ENCODE assay signal across 21 cellular contexts in genomic region chr5:80369521-80369920, GRCh38. TPM values are rescaled to one million over a fixed set of nuclear protein-coding genes. Genes with fewer than 3 reads are reported as not detected.
A peak's percentile ranks its signal among the peaks of the same experiment; 100 is the strongest.
DNase-seq lines count a peak whose midpoint lies in the region; ATAC-seq and TF ChIP-seq lines count a peak whose summit lies in the region.
"Had no signal": no experiment of that assay in that cellular context is flagged by ENCODE, and none has a peak within 500 bp of the region (broad histone marks: within the 10 kb centered on the region; RNA-seq: fewer than 3 reads in every experiment).

No MANE protein-coding gene starts in this region.

- H3K9me3 ChIP-seq in osteoblast (ENCODE audit: low read depth, low read length) (no peaks in the 10 kb centered on the region), right atrium auricular region (no peaks in the 10 kb centered on the region), PC-9 (ENCODE audit: insufficient read depth, low read depth) (no peaks in the 10 kb centered on the region)
- H3K9me3 ChIP-seq: Caco-2, lower lobe of right lung had no signal

- no peaks in the 10 kb centered on the region for H3K27me3 Mint-ChIP-seq in brain
- H3K27me3 Mint-ChIP-seq: progenitor cell of endocrine pancreas had no signal

- no peaks in the 10 kb centered on the region for H3K36me3 Mint-ChIP-seq in brain
- H3K36me3 Mint-ChIP-seq: activated naive CD4-positive, alpha-beta T cell treated with anti-CD3 and anti-CD28 coated beads, Interleukin-2, amount 10 ng/mL, durations not matched to agents 7 days and 5 days had no signal

- H2AFZ ChIP-seq in osteoblast (ENCODE audit: low read length): peak overlapping the region; percentile 22
- no peak overlapping the region for H2AFZ ChIP-seq in PC-9

- peak overlapping the region in 4 of 5 experiments; percentile 25 to 86 (median 62) for H3K27ac Mint-ChIP-seq in brain
- H3K27ac Mint-ChIP-seq: activated naive CD4-positive, alpha-beta T cell treated with anti-CD3 and anti-CD28 coated beads, Interleukin-2, amount 10 ng/mL, durations not matched to agents 7 days and 5 days had no signal

- H3K36me3 ChIP-seq in osteoblast (ENCODE audit: insufficient read depth, low read length): no peaks in the 10 kb centered on the region
- H3K36me3 ChIP-seq in right atrium auricular region: no peaks in the 10 kb centered on the region
- H3K36me3 ChIP-seq in PC-9 (ENCODE audit: low read depth): no peaks in the 10 kb centered on the region
- H3K36me3 ChIP-seq: lower lobe of right lung had no signal

- H4K20me1 ChIP-seq in osteoblast (ENCODE audit: insufficient read depth, low read length): no peaks in the 10 kb centered on the region
- no peaks in the 10 kb centered on the region for H4K20me1 ChIP-seq in PC-9 (ENCODE audit: insufficient read depth)

- CTCF ChIA-PET in PC-9 (lab: Charles Lee): no interaction called here

- H3K27me3 ChIP-seq in osteoblast (ENCODE audit: insufficient read depth, low read length) (no peaks in the 10 kb centered on the region), right atrium auricular region (no peaks in the 10 kb centered on the region), PC-9 (ENCODE audit: insufficient read depth, low read depth) (no peaks in the 10 kb centered on the region)

- H3K4me1 Mint-ChIP-seq in brain: peaks cover 30% of the 10 kb centered on the region
- H3K4me1 Mint-ChIP-seq: activated naive CD4-positive, alpha-beta T cell treated with anti-CD3 and anti-CD28 coated beads, Interleukin-2, amount 10 ng/mL, durations not matched to agents 7 days and 5 days had no signal

- no peaks in the 10 kb centered on the region for H3K9me2 ChIP-seq in PC-9 (ENCODE audit: insufficient read depth)

- ATAC-seq in GM21529 (IDR thresholded peaks at IDR 0.05; ENCODE audit: unreplicated experiment) (no peak), GM18861 (IDR thresholded peaks at IDR 0.05; ENCODE audit: unreplicated experiment) (no peak)
- ATAC-seq: HepG2, SK-N-SH treated with all-trans-retinoic acid at 6 μM for 48 hours had no signal

- H3K9me3 Mint-ChIP-seq in brain: peaks cover 0 to 10% (median 3%) of the 10 kb centered on the region in 5 experiments
- H3K9me3 Mint-ChIP-seq: activated naive CD4-positive, alpha-beta T cell treated with anti-CD3 and anti-CD28 coated beads, Interleukin-2, amount 10 ng/mL, durations not matched to agents 7 days and 5 days had no signal

- TF ChIP-seq CTCF in brain (conservative IDR thresholded peaks at IDR 0.05): no peak
- no peak for TF ChIP-seq CTCF in osteoblast (IDR thresholded peaks at IDR 0.05; ENCODE audit: extremely low read depth, low read depth, low read length)
- no peak for TF ChIP-seq CTCF in right atrium auricular region (IDR thresholded peaks at IDR 0.05)
- no peak for TF ChIP-seq CTCF in PC-9 (conservative IDR thresholded peaks at IDR 0.05)

- no TSS peak for BruUV-seq in PC-9 (replicated peaks; lab: Mats Ljungman, UMichigan)

- H3K79me2 ChIP-seq in osteoblast (ENCODE audit: insufficient read depth, low read length): no peaks in the 10 kb centered on the region
- no peaks in the 10 kb centered on the region for H3K79me2 ChIP-seq in PC-9 (ENCODE audit: low read depth)

- no peaks in the 10 kb centered on the region for H3K4me1 ChIP-seq in osteoblast (ENCODE audit: insufficient read depth, low read length)
- H3K4me1 ChIP-seq in right atrium auricular region: no peaks in the 10 kb centered on the region
- H3K4me1 ChIP-seq in PC-9 (replicated peaks; ENCODE audit: insufficient read depth): no peaks in the 10 kb centered on the region
- H3K4me1 ChIP-seq: Caco-2, lower lobe of right lung had no signal

- no peak overlapping the region for H3K27ac ChIP-seq in osteoblast (ENCODE audit: low read depth, low read length)
- no peak overlapping the region for H3K27ac ChIP-seq in right atrium auricular region
- H3K27ac ChIP-seq in PC-9: no peak overlapping the region
- H3K27ac ChIP-seq: lower lobe of right lung had no signal

- DNase-seq in NCI-H1092 (lab: John Stamatoyannopoulos, UW) (peak; percentile 27), NCI-H524 treated with DMSO at 0.1 percent for 48 hours (lab: John Stamatoyannopoulos, UW) (peak; percentile 86), osteoblast (ENCODE audit: insufficient read length, low spot score, missing footprints) (no peak), right atrium auricular region (ENCODE audit: low spot score) (no peak), PC-9 (no peak)
- DNase-seq: activated CD4-positive, alpha-beta T cell treated with anti-CD3 and anti-CD28 coated beads, Interleukin-2, amount 50 U/mL, for 1 hour; activated naive CD4-positive, alpha-beta T cell treated with anti-CD3 and anti-CD28 coated beads, Interleukin-2, amount 10 ng/mL, durations not matched to agents 7 days and 5 days; activated T-cell treated with anti-CD3 and anti-CD28 coated beads for 4 hours; cortex of kidney; lower lobe of right lung; stimulated activated CD4-positive, alpha-beta T cell treated with anti-CD3 and anti-CD28 coated beads, Interleukin-12 subunit alpha, Interleukin-12 subunit beta, amount 100 ng/mL, for 4 hours had no signal

- H3K4me3 ChIP-seq in osteoblast (ENCODE audit: insufficient read depth, low read length) (no peak overlapping the region), right atrium auricular region (no peak overlapping the region), PC-9 (no peak overlapping the region)
- H3K4me3 ChIP-seq: lower lobe of right lung had no signal

- H3K4me3 Mint-ChIP-seq in brain: peak overlapping the region in 4 of 5 experiments; percentile 4 to 55 (median 22)
- H3K4me3 Mint-ChIP-seq: activated naive CD4-positive, alpha-beta T cell treated with anti-CD3 and anti-CD28 coated beads, Interleukin-2, amount 10 ng/mL, durations not matched to agents 7 days and 5 days had no signal

- intact Hi-C loops in PC-9 (cut with micrococcal nuclease; ENCODE audit: unreplicated experiment): no loop called here

- H3F3A ChIP-seq in PC-9 (ENCODE audit: insufficient read depth, low read depth): no peaks in the 10 kb centered on the region

- H3K4me2 ChIP-seq in osteoblast (ENCODE audit: insufficient read depth, low read length) (no peak overlapping the region), PC-9 (no peak overlapping the region)

- POLR2A ChIA-PET in PC-9 (lab: Charles Lee; ENCODE audit: unreplicated experiment): no interaction called here

RNA-seq across cellular contexts. Expression of gene ZFYVE16, which starts 38.3 kb away (rescaled TPM):
- polyA plus RNA-seq in brain (ENCODE audit: insufficient read depth, low read depth, low replicate concordance): 2.6 TPM
- total RNA-seq in osteoblast: 32.6 and 38.3 TPM in 2 replicates
- 10 to 100 TPM; 27.8 to 34.5 TPM for total RNA-seq in right atrium auricular region
- 27.7 and 34.4 TPM in 2 replicates for total RNA-seq in PC-9 (2021)

RNA-seq across cellular contexts. Expression of gene SPZ1, which starts 49.7 kb away (rescaled TPM):
- polyA plus RNA-seq in brain (ENCODE audit: insufficient read depth, low read depth, low replicate concordance): not detected
- total RNA-seq in osteoblast (not detected in 2 replicates), right atrium auricular region (not detected), PC-9 (2021) (not detected in 2 replicates)
- total RNA-seq: Caco-2, HepG2, lower lobe of right lung, MCF 10A, progenitor cell of endocrine pancreas had no signal
- polyA plus RNA-seq: esophagus, HepG2, thymus had no signal

Comparison
In these comparisons a context has a peak if more than half of its experiments do, and no peak if none do; other contexts are left out.
1. DNase-seq: peak in NCI-H1092 (single experiment) and NCI-H524 treated with DMSO at 0.1 percent for 48 hours (single experiment); none in osteoblast (single experiment), right atrium auricular region (single experiment) and PC-9 (0 of 2).